In genomic region chr16:4624827-4625616, GRCh38 we compare ENCODE assay signal across 8 cellular contexts. TPM values are rescaled to one million over a fixed set of nuclear protein-coding genes. Genes with fewer than 3 reads are reported as not detected.
DNase-seq lines count a peak whose midpoint lies in the region; ATAC-seq and TF ChIP-seq lines count a peak whose summit lies in the region.

No MANE protein-coding gene starts in this region.

- H3K4me3 ChIP-seq in Peyer's patch (peak overlapping the region; percentile 89 to 100 (median 94)), tibial artery (peak overlapping the region; percentile 62 to 93)

- intact Hi-C loops in tibial artery (cut with DNase I; ENCODE audit: low total_unique reads), result no loop called here

- H3K27me3 ChIP-seq in Peyer's patch, result no peaks in the 10 kb centered on the region
- H3K27me3 ChIP-seq in tibial artery, result no peaks in the 10 kb centered on the region

- H3K36me3 ChIP-seq in Peyer's patch, result no peaks in the 10 kb centered on the region
- H3K36me3 ChIP-seq in tibial artery, result no peaks in the 10 kb centered on the region

- peak overlapping the region; percentile 93 to 95 (median 94) for H3K27ac ChIP-seq in Peyer's patch
- H3K27ac ChIP-seq in tibial artery, result peak overlapping the region; percentile 83 to 90

- peak overlapping the region; percentile 94 for H3K4me3 Mint-ChIP-seq in osteocyte (ENCODE audit: unreplicated experiment)

- H3K4me1 Mint-ChIP-seq in osteocyte (ENCODE audit: unreplicated experiment), result peaks cover 28% of the 10 kb centered on the region

- peaks cover 0 to 13% (median 10%) of the 10 kb centered on the region in 4 donors for H3K4me1 ChIP-seq in Peyer's patch
- peaks cover 0 to 34% (median 23%) of the 10 kb centered on the region in 4 donors for H3K4me1 ChIP-seq in tibial artery

- peak; percentile 76 for DNase-seq in NK-92 treated with Interleukin-12 subunit alpha and Interleukin-12 subunit beta, amount 100 ng/mL, for 24 hours (lab: John Stamatoyannopoulos, UW)
- DNase-seq in NK-92 (lab: John Stamatoyannopoulos, UW; ENCODE audit: unreplicated experiment) (no peak), Peyer's patch (peak; percentile 79 to 87 (median 81)), activated gamma-delta T cell treated with Interleukin-2 at 50 U/mL for 16 hours (peak; percentile 53), globus pallidus (ENCODE audit: low spot score) (peak; percentile 47), osteocyte (ENCODE audit: extremely low spot score, unreplicated experiment) (no peak), tibial artery (peak; percentile 70 to 81)

- peak; percentile 68 to 89 for TF ChIP-seq POLR2A in Peyer's patch (IDR thresholded peaks at IDR 0.05)

- no peaks in the 10 kb centered on the region for H3K9me3 ChIP-seq in Peyer's patch
- no peaks in the 10 kb centered on the region for H3K9me3 ChIP-seq in tibial artery

- peak; percentile 57 for ATAC-seq in HG03045 (IDR thresholded peaks at IDR 0.05; ENCODE audit: unreplicated experiment)

- H3K36me3 Mint-ChIP-seq in osteocyte (ENCODE audit: unreplicated experiment), result no peaks in the 10 kb centered on the region

- peak overlapping the region; percentile 97 for H3K27ac Mint-ChIP-seq in osteocyte (ENCODE audit: unreplicated experiment)

- H3K27me3 Mint-ChIP-seq in osteocyte (ENCODE audit: unreplicated experiment), result no peaks in the 10 kb centered on the region

- no peaks in the 10 kb centered on the region for H3K9me3 Mint-ChIP-seq in osteocyte (ENCODE audit: unreplicated experiment)

- TF ChIP-seq CTCF in Peyer's patch (IDR thresholded peaks at IDR 0.05), result no peak
- no peak for TF ChIP-seq CTCF in osteocyte (IDR thresholded peaks at IDR 0.05)
- TF ChIP-seq CTCF in tibial artery (IDR thresholded peaks at IDR 0.05), result no peak

RNA-seq across cellular contexts. Expression of gene MGRN1, which starts 0.4 kb away (rescaled TPM):
- total RNA-seq in Peyer's patch, result 100 to 1,000 TPM in 2 of 4 donors, 10 to 100 TPM in 2; 74.1 to 147 (median 93.8) TPM
- 88.0 and 94.6 TPM in 2 replicates for total RNA-seq in osteocyte

RNA-seq across cellular contexts. Expression of gene UBALD1, which starts 10.3 kb away (rescaled TPM):
- total RNA-seq in Peyer's patch (10 to 100 TPM; 11.6 to 25.1 (median 18.1) TPM), osteocyte (33.6 and 38.4 TPM in 2 replicates)

Comparison
In these comparisons a context has a peak if more than half of its experiments do, and no peak if none do; other contexts are left out.
1. DNase-seq: peak in NK-92 treated with Interleukin-12 subunit alpha and Interleukin-12 subunit beta, amount 100 ng/mL, for 24 hours (single experiment), Peyer's patch (3 of 3), activated gamma-delta T cell treated with Interleukin-2 at 50 U/mL for 16 hours (single experiment), globus pallidus (single experiment) and tibial artery (2 of 2); none in NK-92 (single experiment) and osteocyte (single experiment).